8 cellular contexts compared by ENCODE assay signal in the genomic region with DNA sequence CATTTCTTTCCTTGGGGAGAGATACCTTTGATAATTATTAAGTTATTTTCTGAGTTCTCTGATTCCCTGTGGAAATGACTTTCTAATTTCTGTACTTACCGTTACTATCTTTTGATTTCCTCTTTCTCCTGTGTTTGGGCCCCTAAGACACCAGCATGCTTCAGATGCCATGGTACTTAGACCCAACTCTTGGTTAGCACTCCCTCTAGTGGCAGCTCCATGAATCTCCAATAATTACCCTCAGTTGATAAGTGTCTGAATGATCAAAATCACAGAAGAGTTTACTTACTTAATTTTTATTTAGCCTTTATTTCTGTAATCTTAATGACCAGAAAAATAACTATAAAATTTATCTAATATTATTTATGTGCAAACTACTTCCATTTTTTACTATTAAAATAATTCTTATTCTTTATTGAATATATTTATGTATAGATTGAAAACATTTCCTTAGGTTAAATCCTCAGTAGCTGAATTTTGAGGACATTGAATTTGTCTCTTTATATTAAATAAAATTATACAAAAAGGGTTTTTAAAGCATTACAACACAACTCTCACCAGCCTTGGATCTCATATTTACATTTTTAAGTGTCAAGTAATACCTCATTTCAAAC.
DNase-seq lines count a peak whose midpoint lies in the region; ATAC-seq and TF ChIP-seq lines count a peak whose summit lies in the region.

No MANE protein-coding gene starts in this region.

- H3K27me3 Mint-ChIP-seq in activated B cell treated with CpG ODN at 0.5 μM for 24 hours: peaks cover 5% of the 10 kb centered on the region

- peak; percentile 20 for DNase-seq in COR-L47 (lab: John Stamatoyannopoulos, UW)
- DNase-seq in NCI-H2107 (lab: John Stamatoyannopoulos, UW): peak; percentile 2
- no peak for DNase-seq in activated B cell treated with CpG ODN at 0.5 μM for 24 hours
- DNase-seq in glomerular endothelial cell (ENCODE audit: extremely low read depth, low read depth, low spot score): peak; percentile 45
- no peak for DNase-seq in sciatic nerve (ENCODE audit: low spot score)
- no peak for DNase-seq in ureter (ENCODE audit: low spot score)

- ATAC-seq in GM18858 (IDR thresholded peaks at IDR 0.05; ENCODE audit: unreplicated experiment) (peak; percentile 90), HG03039 (IDR thresholded peaks at IDR 0.05; ENCODE audit: unreplicated experiment) (peak; percentile 90), activated B cell treated with CpG ODN at 0.5 μM for 24 hours (ENCODE audit: low read depth) (peak; percentile 40), sciatic nerve (peak; percentile 66)

- no peaks in the 10 kb centered on the region for H3K4me1 Mint-ChIP-seq in activated B cell treated with CpG ODN at 0.5 μM for 24 hours

- H3K9me3 Mint-ChIP-seq in activated B cell treated with CpG ODN at 0.5 μM for 24 hours: peaks cover 3% of the 10 kb centered on the region

- POLR2A ChIA-PET in activated B cell treated with CpG ODN at 0.5 μM for 24 hours (lab: Charles Lee): no interaction called here

- TF ChIP-seq CTCF in activated B cell treated with CpG ODN at 0.5 μM for 24 hours (IDR thresholded peaks at IDR 0.05): peak; percentile 23

- intact Hi-C loops in activated B cell treated with CpG ODN at 0.5 μM for 24 hours (cut with micrococcal nuclease) (loop anchor here (1.0 kb wide), 2 partner anchors 328 to 533 kb away; no protein-coding TSS in a partner anchor), sciatic nerve (cut with DNase I) (loop anchor here (5.0 kb wide), 1 partner anchor 327 kb away; no protein-coding TSS in a partner anchor)

- CTCF ChIA-PET in activated B cell treated with CpG ODN at 0.5 μM for 24 hours (lab: Charles Lee): interaction anchor here (1.2 kb wide), 1 partner anchor 533 kb away, joined by 4 read pairs; no protein-coding TSS in a partner anchor

- H3K4me3 Mint-ChIP-seq in activated B cell treated with CpG ODN at 0.5 μM for 24 hours: no peak overlapping the region

- H3K27ac Mint-ChIP-seq in activated B cell treated with CpG ODN at 0.5 μM for 24 hours: no peak overlapping the region

- no peaks in the 10 kb centered on the region for H3K36me3 Mint-ChIP-seq in activated B cell treated with CpG ODN at 0.5 μM for 24 hours (ENCODE audit: low read depth)

Comparison
In these comparisons a context has a peak if more than half of its experiments do, and no peak if none do; other contexts are left out.
1. DNase-seq: peak in COR-L47 (single experiment), NCI-H2107 (single experiment) and glomerular endothelial cell (single experiment); none in activated B cell treated with CpG ODN at 0.5 μM for 24 hours (single experiment), sciatic nerve (single experiment) and ureter (single experiment).
2. ATAC-seq: peak in every context shown above with its lines; median percentile 90 in GM18858; 90 in HG03039; 66 in sciatic nerve; 40 in activated B cell treated with CpG ODN at 0.5 μM for 24 hours.